In genomic region chr1:247317702-247318101, GRCh38 we compare ENCODE assay signal across 23 cellular contexts. TPM values are rescaled to one million over a fixed set of nuclear protein-coding genes. Genes with fewer than 3 reads are reported as not detected.
DNase-seq lines count a peak whose midpoint lies in the region; ATAC-seq and TF ChIP-seq lines count a peak whose summit lies in the region.
"Had no signal": no experiment of that assay in that cellular context is flagged by ENCODE, and none has a peak within 500 bp of the region (broad histone marks: within the 10 kb centered on the region; RNA-seq: fewer than 3 reads in every experiment).

No MANE protein-coding gene starts in this region.

- CTCF ChIA-PET in activated B cell treated with CpG ODN at 0.5 μM for 24 hours (lab: Charles Lee), result no interaction called here

- H3K27me3 Mint-ChIP-seq in stimulated activated naive CD8-positive, alpha-beta T cell treated with anti-CD3 and anti-CD28 coated beads, Interleukin-15, amount 100 ng/mL, for 72 hours, result no peaks in the 10 kb centered on the region
- H3K27me3 Mint-ChIP-seq in activated B cell treated with CpG ODN at 0.5 μM for 24 hours, result no peaks in the 10 kb centered on the region

- peaks cover 10% of the 10 kb centered on the region for H3K4me1 Mint-ChIP-seq in stimulated activated naive CD8-positive, alpha-beta T cell treated with anti-CD3 and anti-CD28 coated beads, Interleukin-15, amount 100 ng/mL, for 72 hours
- peaks cover 36% of the 10 kb centered on the region for H3K4me1 Mint-ChIP-seq in activated B cell treated with CpG ODN at 0.5 μM for 24 hours
- H3K4me1 Mint-ChIP-seq: natural killer cell had no signal

- DNase-seq in stimulated activated naive CD8-positive, alpha-beta T cell treated with anti-CD3 and anti-CD28 coated beads, Interleukin-15, amount 100 ng/mL, for 72 hours, result no peak
- no peak for DNase-seq in stimulated activated naive CD8-positive, alpha-beta T cell treated with anti-CD3 and anti-CD28 coated beads, Interleukin-15, Interleukin-2, amounts not matched to agents 100 U/mL and 50 U/mL, for 24 hours
- DNase-seq in activated B cell treated with CpG ODN at 0.5 μM for 24 hours (no peak), NCI-H774 (lab: John Stamatoyannopoulos, UW) (no peak), ACHN (no peak), dermis blood vessel endothelial cell (no peak)
- no peak for DNase-seq in stimulated activated CD4-positive, alpha-beta T cell treated with anti-CD3 and anti-CD28 coated beads, Interleukin-1b, Interleukin-23, amount 100 ng/mL, for 48 hours
- DNase-seq: activated CD4-positive, alpha-beta T cell treated with anti-CD3 and anti-CD28 coated beads, Interleukin-2, amount 50 U/mL, for 48 hours; activated naive CD4-positive, alpha-beta T cell treated with Interleukin-2 at 50 U/mL for 16 hours; anterior cingulate cortex; dorsolateral prefrontal cortex; glutamatergic neuron; KG1; natural killer cell; NCI-H1694; NCI-H748 treated with DMSO at 0.1 percent for 48 hours; PC-9; SHP77; stimulated activated CD8-positive, alpha-beta memory T cell treated with anti-CD3 and anti-CD28 coated beads, Interleukin-4, amount 100 ng/mL, for 48 hours; T1000 had no signal

- H3K27ac Mint-ChIP-seq in stimulated activated naive CD8-positive, alpha-beta T cell treated with anti-CD3 and anti-CD28 coated beads, Interleukin-15, amount 100 ng/mL, for 72 hours, result peak overlapping the region in 1 of 2 donors; percentile 57
- peak overlapping the region; percentile 3 for H3K27ac Mint-ChIP-seq in activated B cell treated with CpG ODN at 0.5 μM for 24 hours
- H3K27ac Mint-ChIP-seq: natural killer cell, WTC11 had no signal

- peaks cover 29% of the 10 kb centered on the region for H3K36me3 Mint-ChIP-seq in activated B cell treated with CpG ODN at 0.5 μM for 24 hours (ENCODE audit: low read depth)
- H3K36me3 Mint-ChIP-seq: natural killer cell had no signal

- H3K4me3 Mint-ChIP-seq in stimulated activated naive CD8-positive, alpha-beta T cell treated with anti-CD3 and anti-CD28 coated beads, Interleukin-15, amount 100 ng/mL, for 72 hours, result peak overlapping the region in 1 of 2 donors; percentile 44
- no peak overlapping the region for H3K4me3 Mint-ChIP-seq in activated B cell treated with CpG ODN at 0.5 μM for 24 hours
- H3K4me3 Mint-ChIP-seq: natural killer cell, WTC11 had no signal

- POLR2A ChIA-PET in activated B cell treated with CpG ODN at 0.5 μM for 24 hours (lab: Charles Lee), result interaction anchor here (0.7 to 1.5 kb wide), 2 partner anchors 13 to 1663 kb away, joined by 3 to 4 read pairs; no protein-coding TSS in a partner anchor

- in situ Hi-C loops in ACHN (cut with HindIII; ENCODE audit: low pct_ligation_motif_present, low pct_unique_long_range_greater_than_20kb, low sequenced_read_pairs), result no loop called here

- no peak for TF ChIP-seq CTCF in activated B cell treated with CpG ODN at 0.5 μM for 24 hours (IDR thresholded peaks at IDR 0.05)

- ATAC-seq in stimulated activated naive CD8-positive, alpha-beta T cell treated with anti-CD3 and anti-CD28 coated beads, Interleukin-15, amount 100 ng/mL, for 72 hours, result peak; percentile 54
- no peak for ATAC-seq in stimulated activated naive CD8-positive, alpha-beta T cell treated with anti-CD3 and anti-CD28 coated beads, Interleukin-15, Interleukin-2, amounts not matched to agents 100 U/mL and 50 U/mL, for 24 hours
- ATAC-seq in HG02759 (IDR thresholded peaks at IDR 0.05; ENCODE audit: unreplicated experiment) (peak; percentile 52), activated B cell treated with CpG ODN at 0.5 μM for 24 hours (ENCODE audit: low read depth) (no peak)
- ATAC-seq: natural killer cell, sciatic nerve, WTC11 had no signal

- H3K9me3 Mint-ChIP-seq in stimulated activated naive CD8-positive, alpha-beta T cell treated with anti-CD3 and anti-CD28 coated beads, Interleukin-15, amount 100 ng/mL, for 72 hours, result no peaks in the 10 kb centered on the region
- H3K9me3 Mint-ChIP-seq in activated B cell treated with CpG ODN at 0.5 μM for 24 hours, result no peaks in the 10 kb centered on the region
- H3K9me3 Mint-ChIP-seq: natural killer cell, WTC11 had no signal

- intact Hi-C loops in activated B cell treated with CpG ODN at 0.5 μM for 24 hours (cut with micrococcal nuclease), result loop anchor here (5.0 kb wide), 2 partner anchors 40 to 105 kb away; no protein-coding TSS in a partner anchor

RNA-seq across cellular contexts. Expression of gene ZNF496, which starts 14.0 kb away (rescaled TPM):
- total RNA-seq in activated B cell treated with CpG ODN at 0.5 μM for 24 hours (15.0 and 21.2 TPM in 2 replicates), dermis blood vessel endothelial cell (27.7 and 32.3 TPM in 2 replicates)

Comparison
In these comparisons a context has a peak if more than half of its experiments do, and no peak if none do; other contexts are left out.
1. ATAC-seq: peak in stimulated activated naive CD8-positive, alpha-beta T cell treated with anti-CD3 and anti-CD28 coated beads, Interleukin-15, amount 100 ng/mL, for 72 hours (single experiment) and HG02759 (single experiment); none in stimulated activated naive CD8-positive, alpha-beta T cell treated with anti-CD3 and anti-CD28 coated beads, Interleukin-15, Interleukin-2, amounts not matched to agents 100 U/mL and 50 U/mL, for 24 hours (single experiment) and activated B cell treated with CpG ODN at 0.5 μM for 24 hours (single experiment).